ENCODE assay signal across 13 cellular contexts in genomic region chr14:51298895-51299294, GRCh38. TPM values are rescaled to one million over a fixed set of nuclear protein-coding genes. Genes with fewer than 3 reads are reported as not detected.
DNase-seq lines count a peak whose midpoint lies in the region; ATAC-seq lines count a peak whose summit lies in the region.
"Had no signal": no experiment of that assay in that cellular context is flagged by ENCODE, and none has a peak within 500 bp of the region (broad histone marks: within the 10 kb centered on the region; RNA-seq: fewer than 3 reads in every experiment).

No MANE protein-coding gene starts in this region.

- H3K4me3 Mint-ChIP-seq in activated T-cell treated with anti-CD3 and anti-CD28 coated beads, Interleukin-2, amount 50 U/mL, for 72 hours: no peak overlapping the region
- H3K4me3 Mint-ChIP-seq in activated naive CD4-positive, alpha-beta T cell treated with anti-CD3 and anti-CD28 coated beads, Interleukin-2, amount 10 ng/mL, durations not matched to agents 7 days and 5 days: no peak overlapping the region
- H3K4me3 Mint-ChIP-seq: effector memory CD8-positive, alpha-beta T cell had no signal

- no peak overlapping the region for H3K27ac Mint-ChIP-seq in activated T-cell treated with anti-CD3 and anti-CD28 coated beads, Interleukin-2, amount 50 U/mL, for 72 hours
- H3K27ac Mint-ChIP-seq in activated naive CD4-positive, alpha-beta T cell treated with anti-CD3 and anti-CD28 coated beads, Interleukin-2, amount 10 ng/mL, durations not matched to agents 7 days and 5 days: no peak overlapping the region

- ATAC-seq in activated T-cell treated with anti-CD3 and anti-CD28 coated beads, Interleukin-2, amount 50 U/mL, for 72 hours (replicated peaks in 1 of 2): peak; percentile 62 to 82
- ATAC-seq in stimulated activated naive CD8-positive, alpha-beta T cell treated with anti-CD3 and anti-CD28 coated beads, Interleukin-15, Interleukin-2, amounts not matched to agents 100 U/mL and 50 U/mL, for 24 hours: peak; percentile 75
- ATAC-seq: effector memory CD8-positive, alpha-beta T cell had no signal

- peak; percentile 3 to 15 for DNase-seq in activated T-cell treated with anti-CD3 and anti-CD28 coated beads, Interleukin-2, amount 50 U/mL, for 72 hours
- DNase-seq in activated T-cell treated with anti-CD3 and anti-CD28 coated beads for 4 hours: no peak
- DNase-seq in HPDE6-E6E7 (ENCODE audit: extremely low spot score): peak; percentile 19
- peak; percentile 24 for DNase-seq in activated naive CD4-positive, alpha-beta T cell treated with anti-CD3 and anti-CD28 coated beads, Interleukin-2, amount 10 ng/mL, durations not matched to agents 7 days and 5 days
- DNase-seq in stimulated activated naive CD8-positive, alpha-beta T cell treated with anti-CD3 and anti-CD28 coated beads, Interleukin-15, Interleukin-2, amounts not matched to agents 100 U/mL and 50 U/mL, for 24 hours: no peak
- no peak for DNase-seq in hippocampal formation (lab: John Stamatoyannopoulos, UW)
- DNase-seq in C1 segment of cervical spinal cord (lab: John Stamatoyannopoulos, UW): no peak
- no peak for DNase-seq in NCI-H748 (lab: John Stamatoyannopoulos, UW; ENCODE audit: unreplicated experiment)
- DNase-seq: effector memory CD8-positive, alpha-beta T cell; NCI-H2081 treated with DMSO at 0.1 percent for 48 hours; NCI-H82; SIG-M5; tibial artery had no signal

- H3K4me1 Mint-ChIP-seq in activated T-cell treated with anti-CD3 and anti-CD28 coated beads, Interleukin-2, amount 50 U/mL, for 72 hours (ENCODE audit: low read depth): peaks cover 14% of the 10 kb centered on the region
- H3K4me1 Mint-ChIP-seq in activated naive CD4-positive, alpha-beta T cell treated with anti-CD3 and anti-CD28 coated beads, Interleukin-2, amount 10 ng/mL, durations not matched to agents 7 days and 5 days: peaks cover 13% of the 10 kb centered on the region

- no peaks in the 10 kb centered on the region for H3K36me3 Mint-ChIP-seq in activated T-cell treated with anti-CD3 and anti-CD28 coated beads, Interleukin-2, amount 50 U/mL, for 72 hours (ENCODE audit: insufficient read depth in 2 of 2)
- H3K36me3 Mint-ChIP-seq in activated naive CD4-positive, alpha-beta T cell treated with anti-CD3 and anti-CD28 coated beads, Interleukin-2, amount 10 ng/mL, durations not matched to agents 7 days and 5 days: no peaks in the 10 kb centered on the region

- CTCF ChIA-PET in activated naive CD4-positive, alpha-beta T cell treated with anti-CD3 and anti-CD28 coated beads, Interleukin-2, amount 10 ng/mL, durations not matched to agents 7 days and 5 days (lab: Charles Lee): interaction anchor here (1.5 to 1.7 kb wide), 2 partner anchors 15 to 16 kb away, joined by 3 to 6 read pairs; no protein-coding TSS in a partner anchor

- H3K9me3 Mint-ChIP-seq in activated T-cell treated with anti-CD3 and anti-CD28 coated beads, Interleukin-2, amount 50 U/mL, for 72 hours: no peaks in the 10 kb centered on the region
- no peaks in the 10 kb centered on the region for H3K9me3 Mint-ChIP-seq in activated naive CD4-positive, alpha-beta T cell treated with anti-CD3 and anti-CD28 coated beads, Interleukin-2, amount 10 ng/mL, durations not matched to agents 7 days and 5 days
- H3K9me3 Mint-ChIP-seq: effector memory CD8-positive, alpha-beta T cell had no signal

- H3K27me3 Mint-ChIP-seq in activated T-cell treated with anti-CD3 and anti-CD28 coated beads, Interleukin-2, amount 50 U/mL, for 72 hours (ENCODE audit: low read depth): no peaks in the 10 kb centered on the region
- no peaks in the 10 kb centered on the region for H3K27me3 Mint-ChIP-seq in activated naive CD4-positive, alpha-beta T cell treated with anti-CD3 and anti-CD28 coated beads, Interleukin-2, amount 10 ng/mL, durations not matched to agents 7 days and 5 days

RNA-seq across cellular contexts. Expression of gene TMX1, which starts 58.8 kb away (rescaled TPM):
- 10 to 100 TPM; 25.7 to 28.9 TPM for total RNA-seq in activated T-cell treated with anti-CD3 and anti-CD28 coated beads, Interleukin-2, amount 50 U/mL, for 72 hours

Comparison
In these comparisons a context has a peak if more than half of its experiments do, and no peak if none do; other contexts are left out.
1. DNase-seq: peak in activated T-cell treated with anti-CD3 and anti-CD28 coated beads, Interleukin-2, amount 50 U/mL, for 72 hours (2 of 2), HPDE6-E6E7 (single experiment) and activated naive CD4-positive, alpha-beta T cell treated with anti-CD3 and anti-CD28 coated beads, Interleukin-2, amount 10 ng/mL, durations not matched to agents 7 days and 5 days (single experiment); none in activated T-cell treated with anti-CD3 and anti-CD28 coated beads for 4 hours (single experiment), stimulated activated naive CD8-positive, alpha-beta T cell treated with anti-CD3 and anti-CD28 coated beads, Interleukin-15, Interleukin-2, amounts not matched to agents 100 U/mL and 50 U/mL, for 24 hours (single experiment), hippocampal formation (0 of 2), C1 segment of cervical spinal cord (0 of 14) and NCI-H748 (single experiment).